8 cellular contexts compared by ENCODE assay signal in genomic region chr13:99434258-99434788, GRCh38.
DNase-seq lines count a peak whose midpoint lies in the region; ATAC-seq, FAIRE-seq and TF ChIP-seq lines count a peak whose summit lies in the region.

No MANE protein-coding gene starts in this region.

- no peak overlapping the region for H3K27ac ChIP-seq in HepG2 (ENCODE audit: extremely low read length, insufficient read depth, low read length)

- peak overlapping the region; percentile 50 to 62 (median 57) for H3K4me3 ChIP-seq in HepG2 (replicated peaks in 1 of 3; ENCODE audit: insufficient read depth in 1 of 3, low read depth in 2 of 3, low read length in 3 of 3)

- no peak for TF ChIP-seq POLR2A in HepG2 (IDR thresholded peaks at IDR 0.05; ENCODE audit: insufficient read depth in 1 of 2, low read depth in 2 of 2, low read length in 2 of 2)

- H3K9me3 ChIP-seq in HepG2 (ENCODE audit: low read length) = no peaks in the 10 kb centered on the region

- H3K4me1 ChIP-seq in HepG2 (ENCODE audit: insufficient read depth, low read length) = peaks cover 40% of the 10 kb centered on the region

- no TSS peak for BruUV-seq in HepG2 (replicated peaks; lab: Mats Ljungman, UMichigan)

- no peak for TF ChIP-seq RAD21 in HepG2 (CRISPR knock-in tag; IDR thresholded peaks at IDR 0.05)

- H3K27ac Mint-ChIP-seq in stimulated activated effector memory CD8-positive, alpha-beta T cell treated with anti-CD3 and anti-CD28 coated beads, Interleukin-12 subunit alpha, Interleukin-12 subunit beta, amount 100 ng/mL, for 72 hours = peak overlapping the region; percentile 87

- CTCF ChIA-PET in HepG2 (lab: Yijun Ruan, JAX; ENCODE audit: low intra/inter-chr PET ratio, low total read pairs) = interaction anchor here (0.7 to 1.3 kb wide), 2 partner anchors 47 to 258 kb away, joined by 3 to 4 read pairs; no protein-coding TSS in a partner anchor

- H3K36me3 ChIP-seq in HepG2 (replicated peaks in 1 of 2; ENCODE audit: control insufficient read depth in 1 of 2, insufficient read depth in 2 of 2, low read length in 2 of 2) = no peaks in the 10 kb centered on the region

- H3K9ac ChIP-seq in HepG2 (ENCODE audit: insufficient read depth, low read depth, low read length) = peak overlapping the region; percentile 48

- no peak for FAIRE-seq in HepG2 (lab: Jason Lieb, UNC)

- in situ Hi-C loops in HepG2 (cut with HindIII; ENCODE audit: extremely low pct_ligation_motif_present, low pct_unique_long_range_greater_than_20kb) = loop anchor here (10.0 kb wide), 1 partner anchor 170 kb away; no protein-coding TSS in a partner anchor
- in situ Hi-C loops in GM13977 (cut with MboI; ENCODE audit: low pct_unique_long_range_greater_than_20kb, low sequenced_read_pairs, unreplicated experiment) = loop anchor here (10.0 kb wide), 1 partner anchor 260 kb away; no protein-coding TSS in a partner anchor

- 0% methylated on average over 7 of the region's 17 CpGs for WGBS in HepG2 (ENCODE audit: low lambda C conversion rate)

- H3K4me3 Mint-ChIP-seq in stimulated activated effector memory CD8-positive, alpha-beta T cell treated with anti-CD3 and anti-CD28 coated beads, Interleukin-12 subunit alpha, Interleukin-12 subunit beta, amount 100 ng/mL, for 72 hours = peak overlapping the region; percentile 71

- ATAC-seq in HG02885 (IDR thresholded peaks at IDR 0.05; ENCODE audit: poor library complexity, unreplicated experiment) = peak; percentile 33
- peak; percentile 78 for ATAC-seq in HepG2
- ATAC-seq in stimulated activated effector memory CD8-positive, alpha-beta T cell treated with anti-CD3 and anti-CD28 coated beads, Interleukin-12 subunit alpha, Interleukin-12 subunit beta, amount 100 ng/mL, for 72 hours = peak; percentile 80
- no peak for ATAC-seq in GM21447 (IDR thresholded peaks at IDR 0.05; ENCODE audit: unreplicated experiment)

- POLR2A ChIA-PET in HepG2 (lab: Yijun Ruan, JAX) = no interaction called here

- no peaks in the 10 kb centered on the region for H4K20me1 ChIP-seq in HepG2 (ENCODE audit: insufficient read depth, low read length)

- H3K27me3 ChIP-seq in HepG2 (ENCODE audit: control insufficient read depth in 1 of 2, insufficient read depth in 2 of 2, low read length in 2 of 2) = peaks cover 0 to 5% of the 10 kb centered on the region in 2 experiments; a peak in 3 of 5 replicates

- no peak for TF ChIP-seq CTCF in HepG2 (CRISPR knock-in tag; IDR thresholded peaks at IDR 0.05)
- no peak for TF ChIP-seq CTCF in GM13977 (IDR thresholded peaks at IDR 0.05; ENCODE audit: extremely low read depth, insufficient read depth, missing control alignments)

- peak overlapping the region; percentile 90 for H2AFZ ChIP-seq in HepG2 (ENCODE audit: low read length)

- peak overlapping the region; percentile 90 for H3K4me2 ChIP-seq in HepG2 (ENCODE audit: low read depth, low read length)

- intact Hi-C loops in HepG2 (cut with micrococcal nuclease; ENCODE audit: unreplicated experiment) = no loop called here

- H3K4me1 Mint-ChIP-seq in stimulated activated effector memory CD8-positive, alpha-beta T cell treated with anti-CD3 and anti-CD28 coated beads, Interleukin-12 subunit alpha, Interleukin-12 subunit beta, amount 100 ng/mL, for 72 hours = peaks cover 70% of the 10 kb centered on the region

- H3K9me3 Mint-ChIP-seq in stimulated activated effector memory CD8-positive, alpha-beta T cell treated with anti-CD3 and anti-CD28 coated beads, Interleukin-12 subunit alpha, Interleukin-12 subunit beta, amount 100 ng/mL, for 72 hours = no peaks in the 10 kb centered on the region

- DNase-seq in activated CD8-positive, alpha-beta memory T cell treated with anti-CD3 and anti-CD28 coated beads, Interleukin-2, amount 50 U/mL, for 24 hours (ENCODE audit: extremely low read depth) = peak; percentile 59
- peak; percentile 17 for DNase-seq in HepG2 (ENCODE audit: low spot score)
- peak; percentile 47 to 91 for DNase-seq in stimulated activated effector memory CD8-positive, alpha-beta T cell treated with anti-CD3 and anti-CD28 coated beads, Interleukin-12 subunit alpha, Interleukin-12 subunit beta, amount 100 ng/mL, for 72 hours (ENCODE audit: low spot score in 2 of 2)
- no peak for DNase-seq in NCI-H128 (lab: John Stamatoyannopoulos, UW; ENCODE audit: unreplicated experiment)
- DNase-seq in NCI-H526 (lab: John Stamatoyannopoulos, UW) = no peak
- no peak for DNase-seq in GM13977 (ENCODE audit: low spot score)

- peaks cover 42% of the 10 kb centered on the region for H3K36me3 Mint-ChIP-seq in stimulated activated effector memory CD8-positive, alpha-beta T cell treated with anti-CD3 and anti-CD28 coated beads, Interleukin-12 subunit alpha, Interleukin-12 subunit beta, amount 100 ng/mL, for 72 hours

- no peak for TF ChIP-seq EP300 in HepG2 (IDR thresholded peaks at IDR 0.05; ENCODE audit: low read depth in 2 of 2, low read length in 2 of 2)
- no peak for TF ChIP-seq EP300 in HepG2 (CRISPR knock-in tag; IDR thresholded peaks at IDR 0.05; ENCODE audit: borderline replicate concordance)

- no peaks in the 10 kb centered on the region for H3K79me2 ChIP-seq in HepG2 (ENCODE audit: insufficient read depth, low read length)

TF ChIP-seq in HepG2, 621 proteins besides CTCF, POLR2A, EP300 and RAD21 (continues in another document):
- TF ChIP-seq ELF3 (CRISPR knock-in tag; IDR thresholded peaks at IDR 0.05) = peak; percentile 40; the same call in 1 of the 2 replicates
- 0 out of 4 replicates have a peak, but pooled peaks of 1 of the 2 experiments have one; percentile 21 for TF ChIP-seq NR2F1 (CRISPR knock-in tag; IDR thresholded peaks at IDR 0.05)
- 0 out of 2 replicates have a peak, but pooled peaks have one; percentile 24 for TF ChIP-seq SP5 (CRISPR knock-in tag; IDR thresholded peaks at IDR 0.05; ENCODE audit: borderline replicate concordance, low read depth)
- TF ChIP-seq ARID5B (CRISPR knock-in tag; IDR thresholded peaks at IDR 0.05) = peak; percentile 24; the same call in 1 of the 2 replicates
- peak; percentile 41; the same call in 1 of the 2 replicates for TF ChIP-seq FOSL2 (CRISPR knock-in tag; IDR thresholded peaks at IDR 0.05)
- TF ChIP-seq ATF4 (CRISPR knock-in tag; IDR thresholded peaks at IDR 0.05) = peak in 1 of 2 experiments; percentile 62; a peak in 1 of 4 replicates

Comparison
In these comparisons a context has a peak if more than half of its experiments do, and no peak if none do; other contexts are left out.
1. DNase-seq: peak in activated CD8-positive, alpha-beta memory T cell treated with anti-CD3 and anti-CD28 coated beads, Interleukin-2, amount 50 U/mL, for 24 hours (single experiment), HepG2 (single experiment) and stimulated activated effector memory CD8-positive, alpha-beta T cell treated with anti-CD3 and anti-CD28 coated beads, Interleukin-12 subunit alpha, Interleukin-12 subunit beta, amount 100 ng/mL, for 72 hours (2 of 2); none in NCI-H128 (single experiment), NCI-H526 (0 of 2) and GM13977 (single experiment).